Comparison of ENCODE assay signal across 1 cellular context in the genomic region with DNA sequence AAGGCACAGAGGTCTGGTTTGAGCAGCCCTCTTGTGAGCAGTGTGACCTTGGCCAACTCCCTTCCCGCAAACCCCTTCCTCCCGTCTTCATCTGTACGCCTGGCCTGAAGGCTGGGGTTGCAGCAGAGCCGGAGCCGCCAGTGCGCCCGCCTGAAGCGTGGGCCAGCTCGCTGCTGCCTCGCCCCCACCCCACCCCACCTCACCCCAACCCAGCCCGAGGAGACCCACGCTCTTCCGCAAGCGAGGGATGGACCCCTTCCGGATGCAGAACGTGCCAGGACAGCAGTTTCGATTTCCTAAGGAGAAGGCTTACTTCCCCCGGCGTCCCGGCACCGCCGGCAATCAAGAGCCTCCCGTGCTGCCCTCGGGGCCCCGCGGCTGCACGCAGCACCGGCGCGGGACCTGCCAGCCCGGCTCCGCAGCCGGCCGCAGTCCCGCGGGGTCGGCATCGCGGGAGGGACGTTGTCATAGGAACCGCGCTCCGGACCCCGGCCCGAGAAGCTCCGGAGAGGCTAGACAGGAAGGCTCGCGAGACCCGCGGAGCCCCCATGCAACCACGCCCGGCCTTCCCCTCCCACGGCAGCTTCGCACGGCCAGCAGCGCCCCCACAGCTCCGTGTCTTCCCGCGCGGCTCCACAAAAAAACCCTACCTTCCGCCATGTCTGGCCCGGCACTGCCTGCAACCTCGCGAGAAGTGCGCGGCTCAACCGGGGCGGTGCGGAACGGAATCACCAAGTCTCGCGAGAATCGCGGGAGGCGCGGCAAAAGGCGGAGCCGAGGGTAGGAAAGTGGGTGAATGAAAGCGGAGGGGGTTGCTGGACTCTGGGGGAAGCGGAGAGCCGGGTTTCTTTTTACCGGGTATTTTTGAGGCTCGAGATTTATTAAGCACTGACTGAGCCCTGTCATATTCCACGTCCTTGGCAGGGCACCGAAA.
TF ChIP-seq lines count a peak whose summit lies in the region.

A gene with protein sequence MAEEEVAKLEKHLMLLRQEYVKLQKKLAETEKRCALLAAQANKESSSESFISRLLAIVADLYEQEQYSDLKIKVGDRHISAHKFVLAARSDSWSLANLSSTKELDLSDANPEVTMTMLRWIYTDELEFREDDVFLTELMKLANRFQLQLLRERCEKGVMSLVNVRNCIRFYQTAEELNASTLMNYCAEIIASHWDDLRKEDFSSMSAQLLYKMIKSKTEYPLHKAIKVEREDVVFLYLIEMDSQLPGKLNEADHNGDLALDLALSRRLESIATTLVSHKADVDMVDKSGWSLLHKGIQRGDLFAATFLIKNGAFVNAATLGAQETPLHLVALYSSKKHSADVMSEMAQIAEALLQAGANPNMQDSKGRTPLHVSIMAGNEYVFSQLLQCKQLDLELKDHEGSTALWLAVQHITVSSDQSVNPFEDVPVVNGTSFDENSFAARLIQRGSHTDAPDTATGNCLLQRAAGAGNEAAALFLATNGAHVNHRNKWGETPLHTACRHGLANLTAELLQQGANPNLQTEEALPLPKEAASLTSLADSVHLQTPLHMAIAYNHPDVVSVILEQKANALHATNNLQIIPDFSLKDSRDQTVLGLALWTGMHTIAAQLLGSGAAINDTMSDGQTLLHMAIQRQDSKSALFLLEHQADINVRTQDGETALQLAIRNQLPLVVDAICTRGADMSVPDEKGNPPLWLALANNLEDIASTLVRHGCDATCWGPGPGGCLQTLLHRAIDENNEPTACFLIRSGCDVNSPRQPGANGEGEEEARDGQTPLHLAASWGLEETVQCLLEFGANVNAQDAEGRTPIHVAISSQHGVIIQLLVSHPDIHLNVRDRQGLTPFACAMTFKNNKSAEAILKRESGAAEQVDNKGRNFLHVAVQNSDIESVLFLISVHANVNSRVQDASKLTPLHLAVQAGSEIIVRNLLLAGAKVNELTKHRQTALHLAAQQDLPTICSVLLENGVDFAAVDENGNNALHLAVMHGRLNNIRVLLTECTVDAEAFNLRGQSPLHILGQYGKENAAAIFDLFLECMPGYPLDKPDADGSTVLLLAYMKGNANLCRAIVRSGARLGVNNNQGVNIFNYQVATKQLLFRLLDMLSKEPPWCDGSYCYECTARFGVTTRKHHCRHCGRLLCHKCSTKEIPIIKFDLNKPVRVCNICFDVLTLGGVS (minus strand): TSS at position 698 of the 934 bp plus-strand sequence. CDS start 38 bp downstream, at position 660.

TF ChIP-seq in HepG2, 621 proteins besides CTCF, POLR2A, EP300 and RAD21 (continued from another document and continues in another):
- TF ChIP-seq, protein P1, sequence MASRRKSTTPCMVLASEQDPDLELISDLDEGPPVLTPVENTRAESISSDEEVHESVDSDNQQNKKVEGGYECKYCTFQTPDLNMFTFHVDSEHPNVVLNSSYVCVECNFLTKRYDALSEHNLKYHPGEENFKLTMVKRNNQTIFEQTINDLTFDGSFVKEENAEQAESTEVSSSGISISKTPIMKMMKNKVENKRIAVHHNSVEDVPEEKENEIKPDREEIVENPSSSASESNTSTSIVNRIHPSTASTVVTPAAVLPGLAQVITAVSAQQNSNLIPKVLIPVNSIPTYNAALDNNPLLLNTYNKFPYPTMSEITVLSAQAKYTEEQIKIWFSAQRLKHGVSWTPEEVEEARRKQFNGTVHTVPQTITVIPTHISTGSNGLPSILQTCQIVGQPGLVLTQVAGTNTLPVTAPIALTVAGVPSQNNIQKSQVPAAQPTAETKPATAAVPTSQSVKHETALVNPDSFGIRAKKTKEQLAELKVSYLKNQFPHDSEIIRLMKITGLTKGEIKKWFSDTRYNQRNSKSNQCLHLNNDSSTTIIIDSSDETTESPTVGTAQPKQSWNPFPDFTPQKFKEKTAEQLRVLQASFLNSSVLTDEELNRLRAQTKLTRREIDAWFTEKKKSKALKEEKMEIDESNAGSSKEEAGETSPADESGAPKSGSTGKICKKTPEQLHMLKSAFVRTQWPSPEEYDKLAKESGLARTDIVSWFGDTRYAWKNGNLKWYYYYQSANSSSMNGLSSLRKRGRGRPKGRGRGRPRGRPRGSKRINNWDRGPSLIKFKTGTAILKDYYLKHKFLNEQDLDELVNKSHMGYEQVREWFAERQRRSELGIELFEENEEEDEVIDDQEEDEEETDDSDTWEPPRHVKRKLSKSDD (CRISPR knock-in tag; IDR thresholded peaks at IDR 0.05; ENCODE audit: low read depth), result peak; percentile 76; the same call in 1 of the 2 replicates
- TF ChIP-seq MYC (CRISPR knock-in tag; IDR thresholded peaks at IDR 0.05; ENCODE audit: borderline replicate concordance) (peak; percentile 53; the same call in 1 of the 2 replicates), RFX1 (IDR thresholded peaks at IDR 0.05) (peak; percentile 87), CBFB (CRISPR knock-in tag; IDR thresholded peaks at IDR 0.05) (no peak), ZNF572 (CRISPR knock-in tag; IDR thresholded peaks at IDR 0.05) (peak; percentile 38; the same call in 1 of the 2 replicates), ISL2 (CRISPR knock-in tag; IDR thresholded peaks at IDR 0.05) (0 out of 2 replicates have a peak, but pooled peaks have one; percentile 63), ZNF205 (CRISPR knock-in tag; IDR thresholded peaks at IDR 0.05) (0 out of 2 replicates have a peak, but pooled peaks have one; percentile 31), NPAS2 (CRISPR knock-in tag; IDR thresholded peaks at IDR 0.05; ENCODE audit: borderline replicate concordance) (no peak), HDAC2 (CRISPR knock-in tag; IDR thresholded peaks at IDR 0.05) (peak; percentile 36; the same call in 1 of the 2 replicates), ETV6 (CRISPR knock-in tag; conservative IDR thresholded peaks at IDR 0.05) (0 out of 2 replicates have a peak, but pooled peaks have one; percentile 42), PCBP2 (optimal IDR thresholded peaks at IDR 0.05; ENCODE audit: low read depth, low read length, poor library complexity, severe bottlenecking) (no peak), ZFP90 (CRISPR knock-in tag; IDR thresholded peaks at IDR 0.05; ENCODE audit: borderline replicate concordance) (peak; percentile 86), NRL (CRISPR knock-in tag; IDR thresholded peaks at IDR 0.05; ENCODE audit: borderline replicate concordance) (0 out of 2 replicates have a peak, but pooled peaks have one; percentile 50), MZF1 (CRISPR knock-in tag; IDR thresholded peaks at IDR 0.05; ENCODE audit: borderline replicate concordance) (no peak), ZKSCAN1 (IDR thresholded peaks at IDR 0.05; ENCODE audit: low read length) (no peak), NKX3-1 (CRISPR knock-in tag; IDR thresholded peaks at IDR 0.05) (no peak; the same call in 1 of the 2 replicates), FOXM1 (CRISPR knock-in tag; IDR thresholded peaks at IDR 0.05) (no peak), MTA1 (CRISPR knock-in tag; IDR thresholded peaks at IDR 0.05; ENCODE audit: borderline replicate concordance) (peak; percentile 74; the same call in 1 of the 2 replicates), ZNF782 (CRISPR knock-in tag; IDR thresholded peaks at IDR 0.05; ENCODE audit: borderline replicate concordance) (peak; percentile 60; the same call in 1 of the 2 replicates), NFKB2 (CRISPR knock-in tag; IDR thresholded peaks at IDR 0.05; ENCODE audit: borderline replicate concordance) (no peak), ZNF124 (CRISPR knock-in tag; IDR thresholded peaks at IDR 0.05) (peak; percentile 53; the same call in 1 of the 2 replicates), PAF1 (CRISPR knock-in tag; IDR thresholded peaks at IDR 0.05) (no peak), ZNF282 (IDR thresholded peaks at IDR 0.05; ENCODE audit: partially characterized antibody) (no peak), MIXL1 (CRISPR knock-in tag; IDR thresholded peaks at IDR 0.05) (peak; percentile 50; the same call in 1 of the 2 replicates), ASH2L (IDR thresholded peaks at IDR 0.05; ENCODE audit: insufficient read length, low read depth, low read length) (peak; percentile 95), SNAPC2 (CRISPR knock-in tag; IDR thresholded peaks at IDR 0.05) (no peak), ZNF749 (CRISPR knock-in tag; IDR thresholded peaks at IDR 0.05; ENCODE audit: borderline replicate concordance) (no peak), KLF11 (CRISPR knock-in tag; IDR thresholded peaks at IDR 0.05) (no peak), ZNF879 (CRISPR knock-in tag; IDR thresholded peaks at IDR 0.05) (no peak), PHF8 (CRISPR knock-in tag; IDR thresholded peaks at IDR 0.05) (peak; percentile 81), NFKBIZ (CRISPR knock-in tag; IDR thresholded peaks at IDR 0.05) (no peak; the same call in 1 of the 2 replicates), SP5 (CRISPR knock-in tag; IDR thresholded peaks at IDR 0.05; ENCODE audit: borderline replicate concordance, low read depth) (peak; percentile 69), NCOA5 (CRISPR knock-in tag; IDR thresholded peaks at IDR 0.05) (no peak), ZNF264 (CRISPR knock-in tag; IDR thresholded peaks at IDR 0.05) (0 out of 2 replicates have a peak, but pooled peaks have one; percentile 23), RBAK (CRISPR knock-in tag; IDR thresholded peaks at IDR 0.05) (no peak), PCBP1 (IDR thresholded peaks at IDR 0.05; ENCODE audit: borderline replicate concordance, low read depth, low read length) (no peak), ZFP41 (CRISPR knock-in tag; IDR thresholded peaks at IDR 0.05; ENCODE audit: borderline replicate concordance) (0 out of 2 replicates have a peak, but pooled peaks have one; percentile 28), LCORL (IDR thresholded peaks at IDR 0.05) (no peak), LCORL (CRISPR knock-in tag; IDR thresholded peaks at IDR 0.05) (no peak), ZNF891 (CRISPR knock-in tag; IDR thresholded peaks at IDR 0.05) (0 out of 2 replicates have a peak, but pooled peaks have one; percentile 38), ZNF672 (CRISPR knock-in tag; IDR thresholded peaks at IDR 0.05) (no peak)
- TF ChIP-seq, protein P2, sequence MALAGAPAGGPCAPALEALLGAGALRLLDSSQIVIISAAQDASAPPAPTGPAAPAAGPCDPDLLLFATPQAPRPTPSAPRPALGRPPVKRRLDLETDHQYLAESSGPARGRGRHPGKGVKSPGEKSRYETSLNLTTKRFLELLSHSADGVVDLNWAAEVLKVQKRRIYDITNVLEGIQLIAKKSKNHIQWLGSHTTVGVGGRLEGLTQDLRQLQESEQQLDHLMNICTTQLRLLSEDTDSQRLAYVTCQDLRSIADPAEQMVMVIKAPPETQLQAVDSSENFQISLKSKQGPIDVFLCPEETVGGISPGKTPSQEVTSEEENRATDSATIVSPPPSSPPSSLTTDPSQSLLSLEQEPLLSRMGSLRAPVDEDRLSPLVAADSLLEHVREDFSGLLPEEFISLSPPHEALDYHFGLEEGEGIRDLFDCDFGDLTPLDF (CRISPR knock-in tag; IDR thresholded peaks at IDR 0.05), result peak; percentile 83
- TF ChIP-seq, protein P3, sequence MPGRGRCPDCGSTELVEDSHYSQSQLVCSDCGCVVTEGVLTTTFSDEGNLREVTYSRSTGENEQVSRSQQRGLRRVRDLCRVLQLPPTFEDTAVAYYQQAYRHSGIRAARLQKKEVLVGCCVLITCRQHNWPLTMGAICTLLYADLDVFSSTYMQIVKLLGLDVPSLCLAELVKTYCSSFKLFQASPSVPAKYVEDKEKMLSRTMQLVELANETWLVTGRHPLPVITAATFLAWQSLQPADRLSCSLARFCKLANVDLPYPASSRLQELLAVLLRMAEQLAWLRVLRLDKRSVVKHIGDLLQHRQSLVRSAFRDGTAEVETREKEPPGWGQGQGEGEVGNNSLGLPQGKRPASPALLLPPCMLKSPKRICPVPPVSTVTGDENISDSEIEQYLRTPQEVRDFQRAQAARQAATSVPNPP (CRISPR knock-in tag; IDR thresholded peaks at IDR 0.05), result no peak
- TF ChIP-seq, protein P4, sequence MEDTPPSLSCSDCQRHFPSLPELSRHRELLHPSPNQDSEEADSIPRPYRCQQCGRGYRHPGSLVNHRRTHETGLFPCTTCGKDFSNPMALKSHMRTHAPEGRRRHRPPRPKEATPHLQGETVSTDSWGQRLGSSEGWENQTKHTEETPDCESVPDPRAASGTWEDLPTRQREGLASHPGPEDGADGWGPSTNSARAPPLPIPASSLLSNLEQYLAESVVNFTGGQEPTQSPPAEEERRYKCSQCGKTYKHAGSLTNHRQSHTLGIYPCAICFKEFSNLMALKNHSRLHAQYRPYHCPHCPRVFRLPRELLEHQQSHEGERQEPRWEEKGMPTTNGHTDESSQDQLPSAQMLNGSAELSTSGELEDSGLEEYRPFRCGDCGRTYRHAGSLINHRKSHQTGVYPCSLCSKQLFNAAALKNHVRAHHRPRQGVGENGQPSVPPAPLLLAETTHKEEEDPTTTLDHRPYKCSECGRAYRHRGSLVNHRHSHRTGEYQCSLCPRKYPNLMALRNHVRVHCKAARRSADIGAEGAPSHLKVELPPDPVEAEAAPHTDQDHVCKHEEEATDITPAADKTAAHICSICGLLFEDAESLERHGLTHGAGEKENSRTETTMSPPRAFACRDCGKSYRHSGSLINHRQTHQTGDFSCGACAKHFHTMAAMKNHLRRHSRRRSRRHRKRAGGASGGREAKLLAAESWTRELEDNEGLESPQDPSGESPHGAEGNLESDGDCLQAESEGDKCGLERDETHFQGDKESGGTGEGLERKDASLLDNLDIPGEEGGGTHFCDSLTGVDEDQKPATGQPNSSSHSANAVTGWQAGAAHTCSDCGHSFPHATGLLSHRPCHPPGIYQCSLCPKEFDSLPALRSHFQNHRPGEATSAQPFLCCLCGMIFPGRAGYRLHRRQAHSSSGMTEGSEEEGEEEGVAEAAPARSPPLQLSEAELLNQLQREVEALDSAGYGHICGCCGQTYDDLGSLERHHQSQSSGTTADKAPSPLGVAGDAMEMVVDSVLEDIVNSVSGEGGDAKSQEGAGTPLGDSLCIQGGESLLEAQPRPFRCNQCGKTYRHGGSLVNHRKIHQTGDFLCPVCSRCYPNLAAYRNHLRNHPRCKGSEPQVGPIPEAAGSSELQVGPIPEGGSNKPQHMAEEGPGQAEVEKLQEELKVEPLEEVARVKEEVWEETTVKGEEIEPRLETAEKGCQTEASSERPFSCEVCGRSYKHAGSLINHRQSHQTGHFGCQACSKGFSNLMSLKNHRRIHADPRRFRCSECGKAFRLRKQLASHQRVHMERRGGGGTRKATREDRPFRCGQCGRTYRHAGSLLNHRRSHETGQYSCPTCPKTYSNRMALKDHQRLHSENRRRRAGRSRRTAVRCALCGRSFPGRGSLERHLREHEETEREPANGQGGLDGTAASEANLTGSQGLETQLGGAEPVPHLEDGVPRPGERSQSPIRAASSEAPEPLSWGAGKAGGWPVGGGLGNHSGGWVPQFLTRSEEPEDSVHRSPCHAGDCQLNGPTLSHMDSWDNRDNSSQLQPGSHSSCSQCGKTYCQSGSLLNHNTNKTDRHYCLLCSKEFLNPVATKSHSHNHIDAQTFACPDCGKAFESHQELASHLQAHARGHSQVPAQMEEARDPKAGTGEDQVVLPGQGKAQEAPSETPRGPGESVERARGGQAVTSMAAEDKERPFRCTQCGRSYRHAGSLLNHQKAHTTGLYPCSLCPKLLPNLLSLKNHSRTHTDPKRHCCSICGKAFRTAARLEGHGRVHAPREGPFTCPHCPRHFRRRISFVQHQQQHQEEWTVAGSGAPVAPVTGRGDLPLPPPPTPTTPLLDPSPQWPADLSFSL (CRISPR knock-in tag; IDR thresholded peaks at IDR 0.05), result no peak
- TF ChIP-seq, protein P5, sequence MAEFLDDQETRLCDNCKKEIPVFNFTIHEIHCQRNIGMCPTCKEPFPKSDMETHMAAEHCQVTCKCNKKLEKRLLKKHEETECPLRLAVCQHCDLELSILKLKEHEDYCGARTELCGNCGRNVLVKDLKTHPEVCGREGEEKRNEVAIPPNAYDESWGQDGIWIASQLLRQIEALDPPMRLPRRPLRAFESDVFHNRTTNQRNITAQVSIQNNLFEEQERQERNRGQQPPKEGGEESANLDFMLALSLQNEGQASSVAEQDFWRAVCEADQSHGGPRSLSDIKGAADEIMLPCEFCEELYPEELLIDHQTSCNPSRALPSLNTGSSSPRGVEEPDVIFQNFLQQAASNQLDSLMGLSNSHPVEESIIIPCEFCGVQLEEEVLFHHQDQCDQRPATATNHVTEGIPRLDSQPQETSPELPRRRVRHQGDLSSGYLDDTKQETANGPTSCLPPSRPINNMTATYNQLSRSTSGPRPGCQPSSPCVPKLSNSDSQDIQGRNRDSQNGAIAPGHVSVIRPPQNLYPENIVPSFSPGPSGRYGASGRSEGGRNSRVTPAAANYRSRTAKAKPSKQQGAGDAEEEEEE (CRISPR knock-in tag; IDR thresholded peaks at IDR 0.05; ENCODE audit: borderline replicate concordance), result no peak
